In genomic region chr3:106590259-106590658, GRCh38 we compare ENCODE assay signal across 18 cellular contexts.
DNase-seq lines count a peak whose midpoint lies in the region; ATAC-seq and TF ChIP-seq lines count a peak whose summit lies in the region.
"Had no signal": no experiment of that assay in that cellular context is flagged by ENCODE, and none has a peak within 500 bp of the region (broad histone marks: within the 10 kb centered on the region; RNA-seq: fewer than 3 reads in every experiment).

No MANE protein-coding gene starts in this region.

- H3K9me3 Mint-ChIP-seq in nephron = peaks cover 3% of the 10 kb centered on the region
- H3K9me3 Mint-ChIP-seq in naive thymus-derived CD8-positive, alpha-beta T cell = no peaks in the 10 kb centered on the region
- H3K9me3 Mint-ChIP-seq in activated CD8-positive, alpha-beta memory T cell treated with anti-CD3 and anti-CD28 coated beads, Interleukin-2, amount 10 ng/mL, durations not matched to agents 7 days and 5 days (ENCODE audit: low read depth) = peaks cover 14% of the 10 kb centered on the region
- H3K9me3 Mint-ChIP-seq: CD4-positive, alpha-beta T cell had no signal

- no peaks in the 10 kb centered on the region for H3K36me3 Mint-ChIP-seq in nephron (ENCODE audit: low read depth)
- H3K36me3 Mint-ChIP-seq in naive thymus-derived CD8-positive, alpha-beta T cell = no peaks in the 10 kb centered on the region
- H3K36me3 Mint-ChIP-seq in activated CD8-positive, alpha-beta memory T cell treated with anti-CD3 and anti-CD28 coated beads, Interleukin-2, amount 10 ng/mL, durations not matched to agents 7 days and 5 days = peaks cover 2% of the 10 kb centered on the region

- peak overlapping the region in 2 of 3 experiments; percentile 62 to 63 for H3K27ac Mint-ChIP-seq in nephron
- H3K27ac Mint-ChIP-seq in naive thymus-derived CD8-positive, alpha-beta T cell = no peak overlapping the region
- no peak overlapping the region for H3K27ac Mint-ChIP-seq in activated CD8-positive, alpha-beta memory T cell treated with anti-CD3 and anti-CD28 coated beads, Interleukin-2, amount 10 ng/mL, durations not matched to agents 7 days and 5 days
- H3K27ac Mint-ChIP-seq: B cell; CD4-positive, alpha-beta T cell had no signal

- ATAC-seq in naive thymus-derived CD8-positive, alpha-beta T cell = no peak
- no peak for ATAC-seq in HG03175 (IDR thresholded peaks at IDR 0.05; ENCODE audit: unreplicated experiment)
- no peak for ATAC-seq in activated CD8-positive, alpha-beta memory T cell treated with anti-CD3 and anti-CD28 coated beads, Interleukin-2, amount 10 ng/mL, durations not matched to agents 7 days and 5 days

- TF ChIP-seq CTCF in epithelial cell of esophagus (IDR thresholded peaks at IDR 0.05; ENCODE audit: insufficient read depth, low read depth, low read length, missing control alignments) (no peak), nephron (IDR thresholded peaks at IDR 0.05; ENCODE audit: unreplicated experiment in 3 of 3) (no peak)

- CTCF ChIA-PET in activated CD8-positive, alpha-beta memory T cell treated with anti-CD3 and anti-CD28 coated beads, Interleukin-2, amount 10 ng/mL, durations not matched to agents 7 days and 5 days (lab: Charles Lee) = no interaction called here

- POLR2A ChIA-PET in naive thymus-derived CD8-positive, alpha-beta T cell (lab: Charles Lee) = no interaction called here

- H3K4me3 ChIP-seq in epithelial cell of esophagus (ENCODE audit: low read length) = no peak overlapping the region
- H3K4me3 ChIP-seq: HAP-1 had no signal

- H3K4me1 Mint-ChIP-seq in nephron = peaks cover 14% of the 10 kb centered on the region
- H3K4me1 Mint-ChIP-seq in naive thymus-derived CD8-positive, alpha-beta T cell = no peaks in the 10 kb centered on the region
- H3K4me1 Mint-ChIP-seq in activated CD8-positive, alpha-beta memory T cell treated with anti-CD3 and anti-CD28 coated beads, Interleukin-2, amount 10 ng/mL, durations not matched to agents 7 days and 5 days = no peaks in the 10 kb centered on the region

- H3K27me3 Mint-ChIP-seq in nephron (ENCODE audit: low read depth) = no peaks in the 10 kb centered on the region
- no peaks in the 10 kb centered on the region for H3K27me3 Mint-ChIP-seq in naive thymus-derived CD8-positive, alpha-beta T cell
- no peaks in the 10 kb centered on the region for H3K27me3 Mint-ChIP-seq in activated CD8-positive, alpha-beta memory T cell treated with anti-CD3 and anti-CD28 coated beads, Interleukin-2, amount 10 ng/mL, durations not matched to agents 7 days and 5 days
- H3K27me3 Mint-ChIP-seq: B cell; CD4-positive, alpha-beta T cell had no signal

- DNase-seq in NCI-H82 treated with DMSO at 0.1 percent for 48 hours (lab: John Stamatoyannopoulos, UW; ENCODE audit: unreplicated experiment) = peak; percentile 33
- DNase-seq in NCI-H82 (lab: John Stamatoyannopoulos, UW) = no peak
- DNase-seq in epithelial cell of esophagus (ENCODE audit: low read depth) = peak; percentile 37
- DNase-seq in naive thymus-derived CD8-positive, alpha-beta T cell = no peak
- no peak for DNase-seq in stimulated activated CD4-positive, alpha-beta T cell treated with anti-CD3 and anti-CD28 coated beads, Interleukin-1b, Interleukin-23, amount 100 ng/mL, for 48 hours
- no peak for DNase-seq in activated CD8-positive, alpha-beta memory T cell treated with anti-CD3 and anti-CD28 coated beads, Interleukin-2, amount 10 ng/mL, durations not matched to agents 7 days and 5 days
- DNase-seq: 8988T; CD4-positive, alpha-beta T cell; DMS79; NCI-H1092 treated with DMSO at 0.1 percent for 48 hours; NCI-H1694 treated with DMSO at 0.1 percent for 48 hours; NCI-H446 treated with DMSO at 0.1 percent for 48 hours; NCI-H774; SHP77 treated with DMSO at 0.1 percent for 48 hours had no signal

- no peak overlapping the region for H3K4me3 Mint-ChIP-seq in nephron
- no peak overlapping the region for H3K4me3 Mint-ChIP-seq in naive thymus-derived CD8-positive, alpha-beta T cell
- no peak overlapping the region for H3K4me3 Mint-ChIP-seq in activated CD8-positive, alpha-beta memory T cell treated with anti-CD3 and anti-CD28 coated beads, Interleukin-2, amount 10 ng/mL, durations not matched to agents 7 days and 5 days
- H3K4me3 Mint-ChIP-seq: B cell; CD4-positive, alpha-beta T cell had no signal

Comparison
In these comparisons a context has a peak if more than half of its experiments do, and no peak if none do; other contexts are left out.
1. DNase-seq: peak in NCI-H82 treated with DMSO at 0.1 percent for 48 hours (single experiment) and epithelial cell of esophagus (single experiment); none in NCI-H82 (single experiment), naive thymus-derived CD8-positive, alpha-beta T cell (0 of 10), stimulated activated CD4-positive, alpha-beta T cell treated with anti-CD3 and anti-CD28 coated beads, Interleukin-1b, Interleukin-23, amount 100 ng/mL, for 48 hours (single experiment) and activated CD8-positive, alpha-beta memory T cell treated with anti-CD3 and anti-CD28 coated beads, Interleukin-2, amount 10 ng/mL, durations not matched to agents 7 days and 5 days (single experiment).
2. H3K27ac Mint-ChIP-seq: peak in nephron (2 of 3); none in naive thymus-derived CD8-positive, alpha-beta T cell (0 of 10) and activated CD8-positive, alpha-beta memory T cell treated with anti-CD3 and anti-CD28 coated beads, Interleukin-2, amount 10 ng/mL, durations not matched to agents 7 days and 5 days (single experiment).